In the genomic region with DNA sequence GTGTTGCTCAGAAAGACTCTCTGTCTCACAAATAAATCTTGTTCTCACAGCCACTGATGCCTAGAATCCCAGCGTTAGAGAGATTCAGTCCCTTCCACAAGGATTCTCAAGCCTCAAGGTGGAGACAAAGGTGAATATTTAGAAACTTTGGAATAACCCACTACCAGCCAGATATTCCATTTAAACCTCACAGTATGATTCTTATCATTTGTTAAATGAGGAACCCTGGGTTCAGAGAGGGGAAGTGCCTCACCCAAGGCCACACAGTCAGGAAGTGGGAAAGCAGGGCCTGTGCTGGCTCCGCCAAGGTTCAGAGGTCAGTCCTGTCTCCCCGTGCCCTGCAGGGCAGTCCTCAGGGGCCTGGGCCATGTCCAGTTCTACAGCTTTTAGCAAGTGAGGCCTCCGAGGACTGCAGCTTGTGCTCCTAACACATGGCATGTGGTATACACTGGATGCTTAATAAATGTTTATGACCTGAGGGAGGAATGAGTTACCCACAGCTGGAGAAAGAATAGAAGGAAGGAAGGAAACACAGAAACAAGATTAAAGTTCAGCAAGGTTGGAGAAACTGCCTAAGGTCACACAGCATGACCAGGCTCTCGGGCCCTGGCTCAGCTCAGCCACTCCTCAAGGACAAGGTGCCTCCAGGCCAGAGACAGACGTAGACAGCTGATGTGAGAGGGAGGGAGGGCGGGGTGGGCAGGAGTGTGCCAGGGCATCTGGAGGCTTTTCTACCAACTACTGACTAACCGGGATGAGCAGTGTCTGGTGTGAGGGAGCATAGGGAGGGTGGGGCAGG, we compare ENCODE assay signal across 1 cellular context.
TF ChIP-seq lines count a peak whose summit lies in the region.

No MANE protein-coding gene starts in this region.

TF ChIP-seq in A549, 52 proteins besides CTCF, POLR2A, EP300 and RAD21 (continued from another document):
- TF ChIP-seq REST (IDR thresholded peaks at IDR 0.05) (no peak), RARB (CRISPR knock-in tag; IDR thresholded peaks at IDR 0.05) (no peak), CEBPB (IDR thresholded peaks at IDR 0.05) (no peak), CBX8 (IDR thresholded peaks at IDR 0.05) (no peak), HOXB13 (CRISPR knock-in tag; IDR thresholded peaks at IDR 0.05; ENCODE audit: low read depth) (peak; percentile 64), MAFK (IDR thresholded peaks at IDR 0.05; ENCODE audit: partially characterized antibody) (no peak), ELK1 (IDR thresholded peaks at IDR 0.05; ENCODE audit: low read depth, low read length) (no peak), HOXA7 (CRISPR knock-in tag; IDR thresholded peaks at IDR 0.05) (0 out of 2 replicates have a peak, but pooled peaks have one; percentile 20), TP53 (CRISPR knock-in tag; IDR thresholded peaks at IDR 0.05) (no peak), RCOR1 (IDR thresholded peaks at IDR 0.05; ENCODE audit: low read depth, low read length) (no peak), PHF8 (IDR thresholded peaks at IDR 0.05; ENCODE audit: borderline replicate concordance, low read depth) (no peak), EHF (CRISPR knock-in tag; IDR thresholded peaks at IDR 0.05) (no peak), HMGXB4 (CRISPR knock-in tag; IDR thresholded peaks at IDR 0.05; ENCODE audit: borderline replicate concordance) (no peak), ZFP36 (IDR thresholded peaks at IDR 0.05; ENCODE audit: borderline replicate concordance, partially characterized antibody) (peak; percentile 80), CHD2 (IDR thresholded peaks at IDR 0.05; ENCODE audit: low read length, partially characterized antibody) (no peak), FOSB (CRISPR knock-in tag; IDR thresholded peaks at IDR 0.05) (peak; percentile 57; the same call in 1 of the 2 replicates), RFX5 (IDR thresholded peaks at IDR 0.05) (no peak), FOXS1 (CRISPR knock-in tag; IDR thresholded peaks at IDR 0.05) (no peak), HES2 (IDR thresholded peaks at IDR 0.05) (no peak), ATOH8 (CRISPR knock-in tag; IDR thresholded peaks at IDR 0.05; ENCODE audit: low read depth) (no peak), MAZ (IDR thresholded peaks at IDR 0.05; ENCODE audit: borderline replicate concordance, low read depth, low read length) (no peak), HOXB5 (CRISPR knock-in tag; IDR thresholded peaks at IDR 0.05) (no peak; the same call in 1 of the 2 replicates)
- TF ChIP-seq, protein P1, sequence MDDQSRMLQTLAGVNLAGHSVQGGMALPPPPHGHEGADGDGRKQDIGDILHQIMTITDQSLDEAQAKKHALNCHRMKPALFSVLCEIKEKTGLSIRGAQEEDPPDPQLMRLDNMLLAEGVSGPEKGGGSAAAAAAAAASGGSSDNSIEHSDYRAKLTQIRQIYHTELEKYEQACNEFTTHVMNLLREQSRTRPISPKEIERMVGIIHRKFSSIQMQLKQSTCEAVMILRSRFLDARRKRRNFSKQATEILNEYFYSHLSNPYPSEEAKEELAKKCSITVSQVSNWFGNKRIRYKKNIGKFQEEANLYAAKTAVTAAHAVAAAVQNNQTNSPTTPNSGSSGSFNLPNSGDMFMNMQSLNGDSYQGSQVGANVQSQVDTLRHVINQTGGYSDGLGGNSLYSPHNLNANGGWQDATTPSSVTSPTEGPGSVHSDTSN (IDR thresholded peaks at IDR 0.05), result no peak
- TF ChIP-seq, protein P2, sequence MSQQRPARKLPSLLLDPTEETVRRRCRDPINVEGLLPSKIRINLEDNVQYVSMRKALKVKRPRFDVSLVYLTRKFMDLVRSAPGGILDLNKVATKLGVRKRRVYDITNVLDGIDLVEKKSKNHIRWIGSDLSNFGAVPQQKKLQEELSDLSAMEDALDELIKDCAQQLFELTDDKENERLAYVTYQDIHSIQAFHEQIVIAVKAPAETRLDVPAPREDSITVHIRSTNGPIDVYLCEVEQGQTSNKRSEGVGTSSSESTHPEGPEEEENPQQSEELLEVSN (IDR thresholded peaks at IDR 0.05; ENCODE audit: borderline replicate concordance, low read depth), result no peak
